In the genomic region with DNA sequence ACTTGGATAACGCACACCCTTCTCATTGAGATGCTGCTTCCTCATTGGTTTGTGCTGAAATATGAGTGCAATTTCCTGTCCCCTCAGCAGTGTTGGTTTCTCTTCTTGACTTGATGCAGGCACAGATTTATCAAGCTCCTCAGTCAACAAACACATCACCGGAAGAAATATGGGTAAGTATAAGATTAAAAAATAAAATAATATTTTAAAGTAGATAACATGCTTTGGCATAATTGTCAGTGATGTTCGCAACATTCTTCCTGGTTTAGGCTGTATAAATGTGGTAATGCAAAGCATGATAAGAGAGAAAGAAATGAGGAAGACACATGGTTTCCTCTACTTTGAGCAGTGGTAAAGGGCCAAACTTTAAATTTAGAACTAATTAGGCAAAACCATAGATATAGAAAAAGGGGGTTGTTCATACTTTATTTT, we compare ENCODE assay signal across 8 cellular contexts. TPM values are rescaled to one million over a fixed set of nuclear protein-coding genes. Genes with fewer than 3 reads are reported as not detected.
DNase-seq lines count a peak whose midpoint lies in the region; ATAC-seq and TF ChIP-seq lines count a peak whose summit lies in the region.

A gene with protein sequence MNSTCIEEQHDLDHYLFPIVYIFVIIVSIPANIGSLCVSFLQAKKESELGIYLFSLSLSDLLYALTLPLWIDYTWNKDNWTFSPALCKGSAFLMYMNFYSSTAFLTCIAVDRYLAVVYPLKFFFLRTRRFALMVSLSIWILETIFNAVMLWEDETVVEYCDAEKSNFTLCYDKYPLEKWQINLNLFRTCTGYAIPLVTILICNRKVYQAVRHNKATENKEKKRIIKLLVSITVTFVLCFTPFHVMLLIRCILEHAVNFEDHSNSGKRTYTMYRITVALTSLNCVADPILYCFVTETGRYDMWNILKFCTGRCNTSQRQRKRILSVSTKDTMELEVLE (plus strand): TSS at position 86 of the 432 bp plus-strand sequence. CDS start 5,713 bp downstream, outside the sequence.

- H3K9me2 ChIP-seq in hepatocyte (replicated peaks; ENCODE audit: insufficient read depth) = no peaks in the 10 kb centered on the region

- H3K36me3 Mint-ChIP-seq in activated naive CD4-positive, alpha-beta T cell treated with anti-CD3 and anti-CD28 coated beads, Interleukin-2, amount 50 U/mL, for 72 hours = peaks cover 14 to 39% of the 10 kb centered on the region in 2 donors

- H3K9me3 Mint-ChIP-seq in activated naive CD4-positive, alpha-beta T cell treated with anti-CD3 and anti-CD28 coated beads, Interleukin-2, amount 50 U/mL, for 72 hours = no peaks in the 10 kb centered on the region

- H3K27me3 ChIP-seq in smooth muscle cell (ENCODE audit: low read depth) (no peaks in the 10 kb centered on the region), hepatocyte (no peaks in the 10 kb centered on the region)

- no peaks in the 10 kb centered on the region for H3K36me3 ChIP-seq in smooth muscle cell (ENCODE audit: low read depth)
- H3K36me3 ChIP-seq in hepatocyte (replicated peaks; ENCODE audit: insufficient read depth, low read depth) = no peaks in the 10 kb centered on the region

- H3K4me3 ChIP-seq in GM12865 (ENCODE audit: low read depth, low read length) (peak within 1 kb of the TSS; percentile 78), smooth muscle cell (no peak within 1 kb of the TSS), hepatocyte (no peak within 1 kb of the TSS)

- no peaks in the 10 kb centered on the region for H3F3A ChIP-seq in smooth muscle cell (ENCODE audit: low read depth)

- DNase-seq in GM12865 (ENCODE audit: low read depth) = peak; percentile 84
- DNase-seq in activated naive CD4-positive, alpha-beta T cell treated with anti-CD3 and anti-CD28 coated beads, Interleukin-2, amount 50 U/mL, for 72 hours (ENCODE audit: low spot score in 2 of 2) = no peak
- DNase-seq in smooth muscle cell (lab: John Stamatoyannopoulos, UW; ENCODE audit: unreplicated experiment) = no peak
- no peak for DNase-seq in posterior cingulate gyrus
- DNase-seq in hepatocyte (ENCODE audit: low spot score) = no peak
- no peak for DNase-seq in GM19240 (ENCODE audit: insufficient read length, low spot score)

- no peaks in the 10 kb centered on the region for H4K20me1 ChIP-seq in smooth muscle cell (ENCODE audit: low read depth)
- no peaks in the 10 kb centered on the region for H4K20me1 ChIP-seq in hepatocyte (ENCODE audit: insufficient read depth, poor library complexity, severe bottlenecking)

- H3K4me1 ChIP-seq in smooth muscle cell (ENCODE audit: low read depth) (no peaks in the 10 kb centered on the region), hepatocyte (ENCODE audit: insufficient read depth) (no peaks in the 10 kb centered on the region)

- H3K4me2 ChIP-seq in smooth muscle cell (no peak within 1 kb of the TSS), hepatocyte (no peak within 1 kb of the TSS)

- H3K79me2 ChIP-seq in smooth muscle cell (ENCODE audit: low read depth) (no peaks in the 10 kb centered on the region), hepatocyte (no peaks in the 10 kb centered on the region)

- TF ChIP-seq CTCF in GM12865 (IDR thresholded peaks at IDR 0.05; ENCODE audit: insufficient read depth, low read depth, low read length, missing control alignments) (no peak), smooth muscle cell (IDR thresholded peaks at IDR 0.05; ENCODE audit: borderline replicate concordance, insufficient read depth, poor library complexity, severe bottlenecking) (no peak), hepatocyte (IDR thresholded peaks at IDR 0.05; ENCODE audit: poor library complexity) (no peak)

- H3K27ac Mint-ChIP-seq in activated naive CD4-positive, alpha-beta T cell treated with anti-CD3 and anti-CD28 coated beads, Interleukin-2, amount 50 U/mL, for 72 hours = peak within 1 kb of the TSS; percentile 89 to 94

- H3K9ac ChIP-seq in smooth muscle cell (ENCODE audit: low read depth) = no peak within 1 kb of the TSS

- 63% methylated on average over 3 of the region's 3 CpGs for WGBS in smooth muscle cell (ENCODE audit: low lambda C conversion rate)
- 87% methylated on average over 3 of the region's 3 CpGs for WGBS in hepatocyte (ENCODE audit: low lambda C conversion rate, missing lambda C conversion rate)

- ATAC-seq in GM21367 (IDR thresholded peaks at IDR 0.05; ENCODE audit: unreplicated experiment) (peak; percentile 69), HG03571 (IDR thresholded peaks at IDR 0.05; ENCODE audit: unreplicated experiment) (peak; percentile 70)
- peak; percentile 41 to 53 for ATAC-seq in activated naive CD4-positive, alpha-beta T cell treated with anti-CD3 and anti-CD28 coated beads, Interleukin-2, amount 50 U/mL, for 72 hours

- H3K27ac ChIP-seq in smooth muscle cell (ENCODE audit: low read depth) (peak within 1 kb of the TSS; percentile 36), hepatocyte (no peak within 1 kb of the TSS)

- H3K9me3 ChIP-seq in smooth muscle cell (replicated peaks; ENCODE audit: low read depth) = no peaks in the 10 kb centered on the region
- H3K9me3 ChIP-seq in hepatocyte (ENCODE audit: low read depth) = no peaks in the 10 kb centered on the region

- intact Hi-C loops in posterior cingulate gyrus (cut with DNase I) = no loop called here

- H2AFZ ChIP-seq in smooth muscle cell (ENCODE audit: low read depth) (no peak within 1 kb of the TSS), hepatocyte (no peak within 1 kb of the TSS)

RNA-seq across cellular contexts. Expression of the gene that starts here (rescaled TPM):
- 10 to 100 TPM; 13.8 to 15.2 TPM for total RNA-seq in activated naive CD4-positive, alpha-beta T cell treated with anti-CD3 and anti-CD28 coated beads, Interleukin-2, amount 50 U/mL, for 72 hours
- total RNA-seq in smooth muscle cell = 0.04 TPM in 1 of 2 replicates, not detected in the other
- 0.09 TPM in 1 of 2 replicates, not detected in the other for polyA plus RNA-seq in smooth muscle cell
- total RNA-seq in hepatocyte = 0.04 and 0.10 TPM in 2 replicates
- polyA plus RNA-seq in hepatocyte = 0.13 and 0.22 TPM in 2 replicates

Comparison
In these comparisons a context has a peak if more than half of its experiments do, and no peak if none do; other contexts are left out.
1. RNA of the gene that starts here (total RNA-seq): 13.8 to 15.2 TPM in activated naive CD4-positive, alpha-beta T cell treated with anti-CD3 and anti-CD28 coated beads, Interleukin-2, amount 50 U/mL, for 72 hours; 0.04 to 0.10 TPM in hepatocyte and 0.04 TPM in smooth muscle cell; every median in the first group is over 10 times any median in the second.
2. Peak in every context shown above with its lines, with median percentiles within 50 percentile points of each other: ATAC-seq.